Comparison of ENCODE assay signal across 3 cellular contexts in genomic region chr16:70198230-70198629, GRCh38. TPM values are rescaled to one million over a fixed set of nuclear protein-coding genes. Genes with fewer than 3 reads are reported as not detected.
"Had no signal": no experiment of that assay in that cellular context is flagged by ENCODE, and none has a peak within 500 bp of the region (broad histone marks: within the 10 kb centered on the region; RNA-seq: fewer than 3 reads in every experiment).

No MANE protein-coding gene starts in this region.

RNA-seq across cellular contexts. Expression of gene CLEC18C, which starts 24.6 kb away (rescaled TPM):
- total RNA-seq: activated CD4-positive, alpha-beta memory T cell treated with anti-CD3 and anti-CD28 coated beads for 36 hours; activated CD4-positive, alpha-beta T cell treated with anti-CD3 and anti-CD28 coated beads, Interleukin-2, amount 10 ng/mL, durations not matched to agents 24 days and 14 days; activated CD8-positive, alpha-beta T cell treated with anti-CD3 and anti-CD28 coated beads for 36 hours had no signal
